Comparison of ENCODE assay signal across 18 cellular contexts in the genomic region with DNA sequence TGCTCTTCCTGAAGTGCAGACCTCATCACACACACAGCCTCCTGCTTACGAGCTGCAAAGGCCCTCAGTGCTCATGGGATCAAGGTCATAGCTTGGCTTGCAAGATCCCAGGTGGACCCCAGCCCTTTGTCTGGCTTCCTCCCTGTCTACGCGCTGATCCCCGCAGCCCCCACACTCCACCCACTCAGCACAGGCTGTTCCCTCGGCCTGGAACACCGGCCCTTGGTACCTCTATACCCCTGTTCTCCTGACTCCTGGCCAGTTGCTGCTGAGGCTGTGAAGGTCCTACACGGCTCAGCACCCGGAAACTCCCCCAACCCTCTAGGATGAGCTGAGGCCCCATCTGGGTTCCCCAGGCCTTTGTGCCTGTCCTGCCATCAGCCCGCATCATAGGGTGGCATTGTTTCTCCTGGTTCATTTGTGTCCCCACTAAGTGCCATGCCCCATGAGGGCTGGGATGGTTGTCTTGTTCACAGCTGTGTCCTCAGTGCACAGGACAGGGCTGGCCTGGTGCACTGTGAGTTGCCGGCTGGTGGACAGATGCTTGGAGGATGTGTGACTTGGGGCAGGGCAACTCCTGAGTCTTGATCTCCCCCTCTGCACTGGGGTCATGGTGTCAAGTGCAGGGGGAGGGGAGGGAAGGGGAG.
"Had no signal": no experiment of that assay in that cellular context is flagged by ENCODE, and none has a peak within 500 bp of the region (broad histone marks: within the 10 kb centered on the region; RNA-seq: fewer than 3 reads in every experiment).

No MANE protein-coding gene starts in this region.

- H3K27ac Mint-ChIP-seq: activated naive CD4-positive, alpha-beta T cell treated with anti-CD3 and anti-CD28 coated beads, Interleukin-2, amount 10 ng/mL, durations not matched to agents 7 days and 5 days; activated T-helper 2 cell treated with anti-CD3 and anti-CD28 coated beads, Interferon-gamma antibody, Interleukin-2, Interleukin-4, amounts not matched to agents 10 μg/mL and 5 μg/mL and 100 μg/mL, durations not matched to agents 14 hours and 24 hours and 36 hours; T-cell had no signal

- DNase-seq: activated CD4-positive, alpha-beta T cell treated with anti-CD3 and anti-CD28 coated beads for 48 hours; activated CD8-positive, alpha-beta memory T cell treated with anti-CD3 and anti-CD28 coated beads for 24 hours; activated naive CD4-positive, alpha-beta T cell treated with anti-CD3 and anti-CD28 coated beads, Interleukin-2, amount 10 ng/mL, durations not matched to agents 7 days and 5 days; body of pancreas; effector memory CD4-positive, alpha-beta T cell; left lung; nucleus accumbens; right lobe of liver; stimulated activated CD4-positive, alpha-beta T cell treated with anti-CD3 and anti-CD28 coated beads, Interleukin-1b, Interleukin-23, amount 100 ng/mL, for 48 hours; T-cell; T1000; WERI-Rb-1 had no signal

- H3K27me3 ChIP-seq: body of pancreas, gastroesophageal sphincter, left lung, right lobe of liver had no signal

- H3K4me1 Mint-ChIP-seq: activated naive CD4-positive, alpha-beta T cell treated with anti-CD3 and anti-CD28 coated beads, Interleukin-2, amount 10 ng/mL, durations not matched to agents 7 days and 5 days; central memory CD8-positive, alpha-beta T cell; T-cell had no signal

- H3K36me3 Mint-ChIP-seq: activated naive CD4-positive, alpha-beta T cell treated with anti-CD3 and anti-CD28 coated beads, Interleukin-2, amount 10 ng/mL, durations not matched to agents 7 days and 5 days had no signal

- ATAC-seq: body of pancreas, gastroesophageal sphincter, left lung, T-cell had no signal

- H3K27me3 Mint-ChIP-seq: activated naive CD4-positive, alpha-beta T cell treated with anti-CD3 and anti-CD28 coated beads, Interleukin-2, amount 10 ng/mL, durations not matched to agents 7 days and 5 days; central memory CD8-positive, alpha-beta T cell; stimulated activated naive CD8-positive, alpha-beta T cell treated with anti-CD3 and anti-CD28 coated beads, Interleukin-15, Interleukin-2, amounts not matched to agents 100 ng/mL and 50 ng/mL, for 24 hours; T-cell had no signal

- H3K36me3 ChIP-seq: left lung, prostate gland, right lobe of liver, thoracic aorta, WERI-Rb-1 had no signal

- H3K4me3 Mint-ChIP-seq: activated naive CD4-positive, alpha-beta T cell treated with anti-CD3 and anti-CD28 coated beads, Interleukin-2, amount 10 ng/mL, durations not matched to agents 7 days and 5 days; central memory CD8-positive, alpha-beta T cell; stimulated activated naive CD8-positive, alpha-beta T cell treated with anti-CD3 and anti-CD28 coated beads, Interleukin-15, Interleukin-2, amounts not matched to agents 100 ng/mL and 50 ng/mL, for 24 hours; T-cell had no signal

- H3K4me3 ChIP-seq: body of pancreas, gastroesophageal sphincter, left lung, prostate gland, right lobe of liver, thoracic aorta had no signal

- H3K9me3 Mint-ChIP-seq: activated naive CD4-positive, alpha-beta T cell treated with anti-CD3 and anti-CD28 coated beads, Interleukin-2, amount 10 ng/mL, durations not matched to agents 7 days and 5 days; activated T-helper 2 cell treated with anti-CD3 and anti-CD28 coated beads, Interferon-gamma antibody, Interleukin-2, Interleukin-4, amounts not matched to agents 10 μg/mL and 5 μg/mL and 100 μg/mL, durations not matched to agents 14 hours and 24 hours and 36 hours; central memory CD8-positive, alpha-beta T cell; stimulated activated naive CD8-positive, alpha-beta T cell treated with anti-CD3 and anti-CD28 coated beads, Interleukin-15, Interleukin-2, amounts not matched to agents 100 ng/mL and 50 ng/mL, for 24 hours; T-cell had no signal
